In the genomic region with DNA sequence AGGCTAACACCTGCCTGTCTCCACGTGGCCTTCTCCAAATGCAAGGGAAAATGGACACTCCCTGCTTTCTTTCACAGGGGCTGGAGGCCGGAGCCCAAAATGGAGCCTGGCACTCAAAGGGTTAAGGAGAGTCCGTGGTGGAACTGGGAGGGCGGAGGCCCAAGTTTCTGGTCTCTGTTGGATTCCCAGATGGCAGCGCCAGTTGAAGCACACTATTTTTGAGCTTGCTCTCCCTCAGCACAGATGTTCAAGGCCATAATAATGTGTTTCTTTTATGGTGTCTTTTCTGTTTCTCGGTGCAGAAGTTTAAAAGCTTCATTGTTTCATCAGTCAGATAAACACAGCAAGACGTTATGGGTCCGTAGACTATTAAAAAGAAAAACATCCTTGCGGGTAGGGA, we compare ENCODE assay signal across 1 cellular context.
TF ChIP-seq lines count a peak whose summit lies in the region.

No MANE protein-coding gene starts in this region.

TF ChIP-seq in SK-N-SH treated with all-trans-retinoic acid at 6 μM for 48 hours, 23 proteins besides CTCF, POLR2A, EP300 and RAD21 (continued from another document):
- TF ChIP-seq OSR1 (CRISPR knock-in tag; IDR thresholded peaks at IDR 0.05) (no peak), CSDC2 (CRISPR knock-in tag; IDR thresholded peaks at IDR 0.05) (no peak), ZFP3 (CRISPR knock-in tag; IDR thresholded peaks at IDR 0.05) (no peak), ZC3H10 (CRISPR knock-in tag; IDR thresholded peaks at IDR 0.05) (no peak), ISL1 (CRISPR knock-in tag; IDR thresholded peaks at IDR 0.05) (no peak), ZFP30 (CRISPR knock-in tag; IDR thresholded peaks at IDR 0.05) (no peak), CREB5 (CRISPR knock-in tag; IDR thresholded peaks at IDR 0.05; ENCODE audit: low read depth) (no peak), TOX (CRISPR knock-in tag; IDR thresholded peaks at IDR 0.05; ENCODE audit: borderline replicate concordance) (no peak), ZNF8 (CRISPR knock-in tag; IDR thresholded peaks at IDR 0.05) (no peak), GLIS3 (CRISPR knock-in tag; IDR thresholded peaks at IDR 0.05) (no peak)
